In genomic region chr19:13215572-13216380, GRCh38 we compare ENCODE assay signal across 11 cellular contexts.
A peak's percentile ranks its signal among the peaks of the same experiment; 100 is the strongest.
DNase-seq lines count a peak whose midpoint lies in the region; ATAC-seq and TF ChIP-seq lines count a peak whose summit lies in the region.
"Had no signal": no experiment of that assay in that cellular context is flagged by ENCODE, and none has a peak within 500 bp of the region (broad histone marks: within the 10 kb centered on the region; RNA-seq: fewer than 3 reads in every experiment).

No MANE protein-coding gene starts in this region.

- no peaks in the 10 kb centered on the region for H3K27me3 Mint-ChIP-seq in activated naive CD8-positive, alpha-beta T cell treated with anti-CD3 and anti-CD28 coated beads for 36 hours
- H3K27me3 Mint-ChIP-seq: brain had no signal

- H3K9me3 Mint-ChIP-seq in activated naive CD8-positive, alpha-beta T cell treated with anti-CD3 and anti-CD28 coated beads for 36 hours = no peaks in the 10 kb centered on the region

- TF ChIP-seq POLR2A in Raji (IDR thresholded peaks at IDR 0.05; ENCODE audit: insufficient read depth, low read depth, low read length) (0 out of 2 replicates have a peak, but pooled peaks have one; percentile 26), upper lobe of left lung (IDR thresholded peaks at IDR 0.05) (no peak)

- 76% methylated on average over 19 of the region's 19 CpGs for WGBS in upper lobe of left lung, 2 donors

- H3K27me3 ChIP-seq in upper lobe of left lung = no peaks in the 10 kb centered on the region
- H3K27me3 ChIP-seq: vagina had no signal

- DNase-seq in activated CD8-positive, alpha-beta memory T cell treated with anti-CD3 and anti-CD28 coated beads for 24 hours = peak; percentile 67
- no peak for DNase-seq in activated CD8-positive, alpha-beta memory T cell treated with anti-CD3 and anti-CD28 coated beads, Interleukin-2, amount 50 U/mL, for 48 hours
- DNase-seq in activated naive CD8-positive, alpha-beta T cell treated with anti-CD3 and anti-CD28 coated beads for 36 hours = peak; percentile 38
- peak; percentile 36 for DNase-seq in stimulated activated CD8-positive, alpha-beta memory T cell treated with anti-CD3 and anti-CD28 coated beads, Interleukin-4, amount 100 ng/mL, for 48 hours
- DNase-seq in upper lobe of left lung (no peak), NCI-H146 (lab: John Stamatoyannopoulos, UW) (no peak)
- DNase-seq: NCI-H446 had no signal

- no peak for ATAC-seq in upper lobe of left lung (ENCODE audit: low FRiP score in 2 of 2)
- no peak for ATAC-seq in GM21825 (IDR thresholded peaks at IDR 0.05; ENCODE audit: unreplicated experiment)

- no peak for TF ChIP-seq CTCF in upper lobe of left lung (IDR thresholded peaks at IDR 0.05)

- peak overlapping the region in 1 of 4 donors; percentile 6 for H3K4me3 ChIP-seq in upper lobe of left lung
- H3K4me3 ChIP-seq: vagina had no signal

- H3K27ac Mint-ChIP-seq in activated naive CD8-positive, alpha-beta T cell treated with anti-CD3 and anti-CD28 coated beads for 36 hours = peak overlapping the region; percentile 65
- H3K27ac Mint-ChIP-seq: brain had no signal

- no peaks in the 10 kb centered on the region for H3K4me1 ChIP-seq in upper lobe of left lung
- H3K4me1 ChIP-seq: vagina had no signal

- peaks cover 0 to 3% (median 0%) of the 10 kb centered on the region in 4 donors for H3K9me3 ChIP-seq in upper lobe of left lung
- H3K9me3 ChIP-seq: vagina had no signal

- peak overlapping the region; percentile 56 for H3K4me3 Mint-ChIP-seq in activated naive CD8-positive, alpha-beta T cell treated with anti-CD3 and anti-CD28 coated beads for 36 hours
- H3K4me3 Mint-ChIP-seq: brain had no signal

- no peak for TF ChIP-seq EP300 in upper lobe of left lung (IDR thresholded peaks at IDR 0.05)

- H3K36me3 ChIP-seq in upper lobe of left lung = no peaks in the 10 kb centered on the region
- H3K36me3 ChIP-seq: vagina had no signal

- H3K36me3 Mint-ChIP-seq in activated naive CD8-positive, alpha-beta T cell treated with anti-CD3 and anti-CD28 coated beads for 36 hours = no peaks in the 10 kb centered on the region

- no peak overlapping the region for H3K27ac ChIP-seq in upper lobe of left lung
- H3K27ac ChIP-seq: vagina had no signal

- peaks cover 9% of the 10 kb centered on the region for H3K4me1 Mint-ChIP-seq in activated naive CD8-positive, alpha-beta T cell treated with anti-CD3 and anti-CD28 coated beads for 36 hours
- H3K4me1 Mint-ChIP-seq: brain had no signal

Comparison
In these comparisons a context has a peak if more than half of its experiments do, and no peak if none do; other contexts are left out.
1. DNase-seq: peak in activated CD8-positive, alpha-beta memory T cell treated with anti-CD3 and anti-CD28 coated beads for 24 hours (single experiment), activated naive CD8-positive, alpha-beta T cell treated with anti-CD3 and anti-CD28 coated beads for 36 hours (single experiment) and stimulated activated CD8-positive, alpha-beta memory T cell treated with anti-CD3 and anti-CD28 coated beads, Interleukin-4, amount 100 ng/mL, for 48 hours (single experiment); none in activated CD8-positive, alpha-beta memory T cell treated with anti-CD3 and anti-CD28 coated beads, Interleukin-2, amount 50 U/mL, for 48 hours (single experiment), upper lobe of left lung (0 of 2) and NCI-H146 (single experiment).